17 cellular contexts compared by ENCODE assay signal in genomic region chr3:162366382-162366781, GRCh38.
"Had no signal": no experiment of that assay in that cellular context is flagged by ENCODE, and none has a peak within 500 bp of the region (broad histone marks: within the 10 kb centered on the region; RNA-seq: fewer than 3 reads in every experiment).

No MANE protein-coding gene starts in this region.

- H3K9me3 ChIP-seq: heart left ventricle, lower lobe of right lung, psoas muscle, sigmoid colon had no signal

- DNase-seq: effector CD4-positive, alpha-beta T cell; heart left ventricle; hippocampal formation; kidney glomerular epithelial cell; lower lobe of right lung; midbrain; nephron progenitor cell; psoas muscle; retina; sigmoid colon; stimulated activated CD4-positive, alpha-beta T cell treated with anti-CD3 and anti-CD28 coated beads, Interleukin-2, amount 100 ng/mL, for 48 hours; stimulated activated naive CD4-positive, alpha-beta T cell treated with Interleukin-2 at 50 U/mL for 16 hours; trophoblast cell had no signal

- H3K27me3 Mint-ChIP-seq: memory B cell had no signal

- H3K36me3 Mint-ChIP-seq: memory B cell had no signal

- H3K4me3 Mint-ChIP-seq: memory B cell, nephron progenitor cell had no signal

- H3K4me1 ChIP-seq: lower lobe of right lung had no signal

- H3K27ac ChIP-seq: coronary artery, lower lobe of right lung, psoas muscle, sigmoid colon, skin epidermis had no signal

- H3K4me3 ChIP-seq: coronary artery, heart left ventricle, lower lobe of right lung, psoas muscle, sigmoid colon, skin epidermis had no signal

- H3K4me1 Mint-ChIP-seq: memory B cell had no signal

- H3K27ac Mint-ChIP-seq: memory B cell, nephron progenitor cell had no signal

- H3K9me3 Mint-ChIP-seq: nephron progenitor cell had no signal

- ATAC-seq: left lobe of liver, lower lobe of right lung, psoas muscle had no signal

- H3K27me3 ChIP-seq: heart left ventricle, sigmoid colon had no signal

- H3K36me3 ChIP-seq: heart left ventricle, lower lobe of right lung, sigmoid colon had no signal
